ENCODE assay signal across 26 cellular contexts in the genomic region with DNA sequence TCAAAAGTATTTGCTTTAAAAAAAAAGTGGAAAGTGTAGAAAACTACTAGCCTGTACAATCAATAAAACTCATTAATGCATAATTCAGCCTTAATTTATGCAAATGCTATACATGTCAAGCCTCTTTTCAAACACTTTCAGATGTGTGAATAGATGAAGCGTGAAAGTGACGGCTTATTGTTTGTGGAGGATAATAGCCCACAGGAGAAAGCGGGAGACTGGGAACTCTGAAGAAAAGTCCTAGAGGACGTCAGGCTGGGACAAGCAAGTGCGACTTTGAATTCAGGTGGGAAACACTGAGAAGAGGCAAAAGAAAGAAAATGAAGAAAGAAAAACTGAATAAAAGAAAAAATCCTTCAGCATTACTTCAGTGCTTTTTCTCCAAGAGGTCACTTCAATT.
DNase-seq lines count a peak whose midpoint lies in the region; ATAC-seq and TF ChIP-seq lines count a peak whose summit lies in the region.
"Had no signal": no experiment of that assay in that cellular context is flagged by ENCODE, and none has a peak within 500 bp of the region (broad histone marks: within the 10 kb centered on the region; RNA-seq: fewer than 3 reads in every experiment).

No MANE protein-coding gene starts in this region.

- H3K4me1 ChIP-seq in BLaER1 (peaks cover 66% of the 10 kb centered on the region), HUES64 (ENCODE audit: insufficient read depth, low read length) (peaks cover 34% of the 10 kb centered on the region), neuronal stem cell (ENCODE audit: control insufficient read depth in 2 of 2, insufficient read depth in 1 of 2, low read depth in 1 of 2, low read length in 2 of 2) (peaks cover 9 to 42% of the 10 kb centered on the region in 2 donors)

- H3K14ac ChIP-seq in neuronal stem cell (ENCODE audit: low read length), result no peak overlapping the region

- peak overlapping the region; percentile 71 for H3K27ac ChIP-seq in BLaER1
- 0 out of 2 replicates have a peak overlapping the region, but pooled peaks have one; percentile 52 for H3K27ac ChIP-seq in HUES64 (ENCODE audit: low read depth, low read length)
- no peak overlapping the region for H3K27ac ChIP-seq in neuronal stem cell (replicated peaks; ENCODE audit: low read length)
- H3K27ac ChIP-seq: KMS-11, tibial nerve, WERI-Rb-1 had no signal

- peaks cover 68% of the 10 kb centered on the region for H3K36me3 ChIP-seq in BLaER1
- no peaks in the 10 kb centered on the region; the same call in none of the 2 replicates for H3K36me3 ChIP-seq in HUES64 (ENCODE audit: insufficient read depth, low read length)
- H3K36me3 ChIP-seq in neuronal stem cell (replicated peaks in 1 of 2; ENCODE audit: control insufficient read depth in 2 of 2, insufficient read depth in 2 of 2, low read length in 2 of 2), result peaks cover 0 to 26% of the 10 kb centered on the region in 2 donors
- H3K36me3 ChIP-seq: WERI-Rb-1 had no signal

- H3K23ac ChIP-seq in neuronal stem cell (ENCODE audit: low read depth, low read length, poor library complexity), result no peak overlapping the region

- no peaks in the 10 kb centered on the region for H3K9me3 Mint-ChIP-seq in brain
- H3K9me3 Mint-ChIP-seq: activated CD4-positive, alpha-beta T cell treated with anti-CD3 and anti-CD28 coated beads, Interleukin-2, amount 10 ng/mL, durations not matched to agents 24 days and 14 days; activated T-cell treated with anti-CD3 and anti-CD28 coated beads, Interleukin-2, amount 50 U/mL, for 24 hours; stimulated activated naive CD8-positive, alpha-beta T cell treated with anti-CD3 and anti-CD28 coated beads, Interleukin-15, Interleukin-2, amounts not matched to agents 100 ng/mL and 50 ng/mL, for 24 hours had no signal

- H2BK5ac ChIP-seq in neuronal stem cell (ENCODE audit: low read length), result no peak overlapping the region

- no peak overlapping the region for H2BK12ac ChIP-seq in neuronal stem cell (ENCODE audit: low read length)

- peak; percentile 54 for DNase-seq in neuronal stem cell (ENCODE audit: low spot score)
- DNase-seq in COR-L47 (lab: John Stamatoyannopoulos, UW), result no peak
- DNase-seq in T1000 (lab: John Stamatoyannopoulos, UW), result no peak
- DNase-seq: activated CD4-positive, alpha-beta T cell treated with anti-CD3 and anti-CD28 coated beads, Interleukin-2, amount 10 ng/mL, durations not matched to agents 24 days and 14 days; activated gamma-delta T cell; activated T-cell treated with anti-CD3 and anti-CD28 coated beads, Interleukin-2, amount 50 U/mL, for 24 hours; C1 segment of cervical spinal cord; kidney glomerular epithelial cell; mammary epithelial cell; NCI-H1417 treated with DMSO at 0.1 percent for 48 hours; NCI-H2081 treated with DMSO at 0.1 percent for 48 hours; NCI-H446; occipital lobe; PC-3; small intestine; SW 1271; T-helper 9 cell; WERI-Rb-1 had no signal

- no peak for ATAC-seq in HG02970 (IDR thresholded peaks at IDR 0.05; ENCODE audit: low FRiP score, unreplicated experiment)
- ATAC-seq: PC-3 had no signal

- H3K9ac ChIP-seq in BLaER1, result peak overlapping the region; percentile 64
- H3K9ac ChIP-seq in HUES64 (ENCODE audit: low read depth, low read length), result no peak overlapping the region
- no peak overlapping the region for H3K9ac ChIP-seq in neuronal stem cell (ENCODE audit: low read depth, low read length, poor library complexity)
- H3K9ac ChIP-seq: KMS-11 had no signal

- H3K79me1 ChIP-seq in neuronal stem cell (ENCODE audit: low read depth, low read length), result no peaks in the 10 kb centered on the region

- WGBS in HUES64, result 69% methylated on average over 5 of the region's 5 CpGs
- no CpG with 5 or more reads among the region's 5 CpGs for WGBS in neuronal stem cell (ENCODE audit: extremely low coverage in 2 of 2, insufficient read length in 2 of 2, insufficient replicate concordance in 1 of 2), 2 donors

- H3K36me3 Mint-ChIP-seq in brain, result peaks cover 25% of the 10 kb centered on the region

- H3K9me3 ChIP-seq in BLaER1, result no peaks in the 10 kb centered on the region
- no peaks in the 10 kb centered on the region for H3K9me3 ChIP-seq in HUES64 (ENCODE audit: insufficient read depth, low read depth, low read length)
- H3K9me3 ChIP-seq in neuronal stem cell (replicated peaks in 1 of 2; ENCODE audit: control insufficient read depth in 2 of 2, insufficient read depth in 1 of 2, low read depth in 1 of 2, low read length in 2 of 2), result peaks cover 0 to 3% of the 10 kb centered on the region in 2 donors
- H3K9me3 ChIP-seq: body of pancreas, tibial nerve had no signal

- no peak overlapping the region for H2AK5ac ChIP-seq in neuronal stem cell (ENCODE audit: low read depth, low read length)

- no peak overlapping the region for H4K91ac ChIP-seq in neuronal stem cell (ENCODE audit: low read depth, low read length, poor library complexity)

- H3K27ac Mint-ChIP-seq in brain, result peak overlapping the region; percentile 89 to 96 (median 91)
- H3K27ac Mint-ChIP-seq: activated CD4-positive, alpha-beta T cell treated with anti-CD3 and anti-CD28 coated beads, Interleukin-2, amount 10 ng/mL, durations not matched to agents 24 days and 14 days; stimulated activated naive CD8-positive, alpha-beta T cell treated with anti-CD3 and anti-CD28 coated beads, Interleukin-15, Interleukin-2, amounts not matched to agents 100 ng/mL and 50 ng/mL, for 24 hours had no signal

- H2BK15ac ChIP-seq in neuronal stem cell (ENCODE audit: low read length), result no peak overlapping the region

- H3K27me3 ChIP-seq in BLaER1 (no peaks in the 10 kb centered on the region), HUES64 (ENCODE audit: insufficient read depth, low read length) (no peaks in the 10 kb centered on the region), neuronal stem cell (ENCODE audit: control insufficient read depth in 3 of 3, insufficient read depth in 3 of 3, low read depth in 1 of 3, low read length in 3 of 3) (no peaks in the 10 kb centered on the region)
- H3K27me3 ChIP-seq: body of pancreas, tibial nerve had no signal

- no peak overlapping the region for H3K4ac ChIP-seq in neuronal stem cell (ENCODE audit: low read length)

- peak overlapping the region; percentile 4 to 77 (median 65) for H3K4me3 Mint-ChIP-seq in brain
- H3K4me3 Mint-ChIP-seq: activated CD4-positive, alpha-beta T cell treated with anti-CD3 and anti-CD28 coated beads, Interleukin-2, amount 10 ng/mL, durations not matched to agents 24 days and 14 days; activated T-cell treated with anti-CD3 and anti-CD28 coated beads, Interleukin-2, amount 50 U/mL, for 24 hours; stimulated activated naive CD8-positive, alpha-beta T cell treated with anti-CD3 and anti-CD28 coated beads, Interleukin-15, Interleukin-2, amounts not matched to agents 100 ng/mL and 50 ng/mL, for 24 hours had no signal

- no peaks in the 10 kb centered on the region for H4K20me1 ChIP-seq in BLaER1

- H2BK120ac ChIP-seq in neuronal stem cell (ENCODE audit: low read depth, low read length), result no peak overlapping the region

- peak overlapping the region; percentile 78 for H3K4me2 ChIP-seq in BLaER1
- H3K4me2 ChIP-seq in neuronal stem cell (ENCODE audit: insufficient read depth, low read length, poor library complexity, severe bottlenecking), result no peak overlapping the region
- H3K4me2 ChIP-seq: KMS-11 had no signal

- no peaks in the 10 kb centered on the region for H3K27me3 Mint-ChIP-seq in brain
- H3K27me3 Mint-ChIP-seq: activated CD4-positive, alpha-beta T cell treated with anti-CD3 and anti-CD28 coated beads, Interleukin-2, amount 10 ng/mL, durations not matched to agents 24 days and 14 days; activated T-cell treated with anti-CD3 and anti-CD28 coated beads, Interleukin-2, amount 50 U/mL, for 24 hours; stimulated activated naive CD8-positive, alpha-beta T cell treated with anti-CD3 and anti-CD28 coated beads, Interleukin-15, Interleukin-2, amounts not matched to agents 100 ng/mL and 50 ng/mL, for 24 hours had no signal

- H3K4me1 Mint-ChIP-seq in brain, result peaks cover 82% of the 10 kb centered on the region

- no peak overlapping the region for H3K18ac ChIP-seq in neuronal stem cell (ENCODE audit: low read length)

- H4K8ac ChIP-seq in neuronal stem cell (ENCODE audit: low read depth, low read length), result no peak overlapping the region

- H2AFZ ChIP-seq in neuronal stem cell (ENCODE audit: low read length), result peak overlapping the region; percentile 35

- H3K4me3 ChIP-seq in BLaER1 (no peak overlapping the region), HUES64 (ENCODE audit: low read length) (no peak overlapping the region), neuronal stem cell (ENCODE audit: low read length in 2 of 2) (no peak overlapping the region)
- H3K4me3 ChIP-seq: body of pancreas, tibial nerve had no signal

- TF ChIP-seq CTCF in brain (conservative IDR thresholded peaks at IDR 0.05), result no peak
